In genomic region chr2:101270700-101271259, GRCh38 we compare ENCODE assay signal across 24 cellular contexts. TPM values are rescaled to one million over a fixed set of nuclear protein-coding genes. Genes with fewer than 3 reads are reported as not detected.
DNase-seq lines count a peak whose midpoint lies in the region; ATAC-seq lines count a peak whose summit lies in the region.
"Had no signal": no experiment of that assay in that cellular context is flagged by ENCODE, and none has a peak within 500 bp of the region (broad histone marks: within the 10 kb centered on the region; RNA-seq: fewer than 3 reads in every experiment).

No MANE protein-coding gene starts in this region.

- H3K9me3 Mint-ChIP-seq in T-helper 2 cell treated with Interferon-gamma antibody and Interleukin-4, amounts not matched to agents 5 μg/mL and 100 μg/mL, for 36 hours, result no peaks in the 10 kb centered on the region
- no peaks in the 10 kb centered on the region for H3K9me3 Mint-ChIP-seq in CD4-positive, alpha-beta memory T cell
- H3K9me3 Mint-ChIP-seq in activated T-helper 2 cell treated with anti-CD3 and anti-CD28 coated beads, Interferon-gamma antibody, Interleukin-2, Interleukin-4, amounts not matched to agents 10 μg/mL and 5 μg/mL and 100 μg/mL, durations not matched to agents 14 hours and 24 hours and 36 hours, result no peaks in the 10 kb centered on the region
- H3K9me3 Mint-ChIP-seq in natural killer cell treated with Interleukin-12 subunit alpha and Interleukin-12 subunit beta and Interleukin-15 and Interleukin-18, amount 100 ng/mL, for 72 hours, result no peaks in the 10 kb centered on the region
- H3K9me3 Mint-ChIP-seq: activated naive CD4-positive, alpha-beta T cell treated with anti-CD3 and anti-CD28 coated beads, Interleukin-2, amount 50 U/mL, for 24 hours; CD14-positive monocyte had no signal

- no peak overlapping the region for H3K4me3 Mint-ChIP-seq in T-helper 2 cell treated with Interferon-gamma antibody and Interleukin-4, amounts not matched to agents 5 μg/mL and 100 μg/mL, for 36 hours
- no peak overlapping the region for H3K4me3 Mint-ChIP-seq in CD4-positive, alpha-beta memory T cell
- H3K4me3 Mint-ChIP-seq in activated T-helper 2 cell treated with anti-CD3 and anti-CD28 coated beads, Interferon-gamma antibody, Interleukin-2, Interleukin-4, amounts not matched to agents 10 μg/mL and 5 μg/mL and 100 μg/mL, durations not matched to agents 14 hours and 24 hours and 36 hours (ENCODE audit: low read depth), result no peak overlapping the region
- peak overlapping the region; percentile 17 for H3K4me3 Mint-ChIP-seq in natural killer cell treated with Interleukin-12 subunit alpha and Interleukin-12 subunit beta and Interleukin-15 and Interleukin-18, amount 100 ng/mL, for 72 hours
- H3K4me3 Mint-ChIP-seq: activated naive CD4-positive, alpha-beta T cell treated with anti-CD3 and anti-CD28 coated beads, Interleukin-2, amount 50 U/mL, for 24 hours; CD14-positive monocyte had no signal

- H3K4me1 Mint-ChIP-seq in T-helper 2 cell treated with Interferon-gamma antibody and Interleukin-4, amounts not matched to agents 5 μg/mL and 100 μg/mL, for 36 hours (ENCODE audit: low read depth), result peaks cover 49% of the 10 kb centered on the region
- H3K4me1 Mint-ChIP-seq in CD4-positive, alpha-beta memory T cell, result peaks cover 25 to 34% (median 30%) of the 10 kb centered on the region in 4 donors
- H3K4me1 Mint-ChIP-seq in activated T-helper 2 cell treated with anti-CD3 and anti-CD28 coated beads, Interferon-gamma antibody, Interleukin-2, Interleukin-4, amounts not matched to agents 10 μg/mL and 5 μg/mL and 100 μg/mL, durations not matched to agents 14 hours and 24 hours and 36 hours (ENCODE audit: low read depth), result peaks cover 42% of the 10 kb centered on the region
- peaks cover 25 to 48% of the 10 kb centered on the region in 2 donors for H3K4me1 Mint-ChIP-seq in natural killer cell treated with Interleukin-12 subunit alpha and Interleukin-12 subunit beta and Interleukin-15 and Interleukin-18, amount 100 ng/mL, for 72 hours (ENCODE audit: low read depth in 2 of 2)

- DNase-seq in T-helper 2 cell treated with Interferon-gamma antibody and Interleukin-4, amounts not matched to agents 5 μg/mL and 100 μg/mL, for 36 hours (ENCODE audit: low spot score), result no peak
- no peak for DNase-seq in T-helper 2 cell
- no peak for DNase-seq in CD4-positive, alpha-beta memory T cell
- DNase-seq in activated T-helper 2 cell treated with anti-CD3 and anti-CD28 coated beads, Interferon-gamma antibody, Interleukin-2, Interleukin-4, amounts not matched to agents 10 μg/mL and 5 μg/mL and 100 μg/mL, durations not matched to agents 14 hours and 24 hours and 36 hours (ENCODE audit: low spot score), result no peak
- no peak for DNase-seq in natural killer cell treated with Interleukin-12 subunit alpha and Interleukin-12 subunit beta and Interleukin-15 and Interleukin-18, amount 100 ng/mL, for 72 hours (ENCODE audit: low spot score)
- DNase-seq in T1000 (lab: John Stamatoyannopoulos, UW), result no peak
- DNase-seq: 8988T; activated CD4-positive, CD25-positive, alpha-beta regulatory T cell; aorta; DMS 273 treated with DMSO at 0.1 percent for 48 hours; EL; hypothalamus; mammary epithelial cell; NCI-H1105; NCI-H187 treated with DMSO at 0.1 percent for 48 hours; NCI-H2171; NCI-H510A; psoas muscle; stimulated activated CD4-positive, alpha-beta T cell treated with anti-CD3 and anti-CD28 coated beads, Interleukin-4, amount 100 ng/mL, for 4 hours; upper lobe of right lung had no signal

- H3K4me1 ChIP-seq in CD4-positive, alpha-beta memory T cell (ENCODE audit: insufficient read depth, low read length), result peaks cover 23% of the 10 kb centered on the region
- H3K4me1 ChIP-seq: upper lobe of right lung had no signal

- H3K36me3 Mint-ChIP-seq in T-helper 2 cell treated with Interferon-gamma antibody and Interleukin-4, amounts not matched to agents 5 μg/mL and 100 μg/mL, for 36 hours (ENCODE audit: low read depth), result peaks cover 74% of the 10 kb centered on the region
- H3K36me3 Mint-ChIP-seq in CD4-positive, alpha-beta memory T cell, result peaks cover 49 to 76% of the 10 kb centered on the region in 2 donors
- H3K36me3 Mint-ChIP-seq in activated T-helper 2 cell treated with anti-CD3 and anti-CD28 coated beads, Interferon-gamma antibody, Interleukin-2, Interleukin-4, amounts not matched to agents 10 μg/mL and 5 μg/mL and 100 μg/mL, durations not matched to agents 14 hours and 24 hours and 36 hours (ENCODE audit: low read depth), result peaks cover 78% of the 10 kb centered on the region
- peaks cover 27% of the 10 kb centered on the region for H3K36me3 Mint-ChIP-seq in natural killer cell treated with Interleukin-12 subunit alpha and Interleukin-12 subunit beta and Interleukin-15 and Interleukin-18, amount 100 ng/mL, for 72 hours

- intact Hi-C loops in CD4-positive, alpha-beta memory T cell (cut with micrococcal nuclease), result loop anchor here (5.0 kb wide), 1 partner anchor 37 kb away; the partner anchor contains the start of gene RNF149
- intact Hi-C loops in activated T-helper 2 cell treated with anti-CD3 and anti-CD28 coated beads, Interferon-gamma antibody, Interleukin-2, Interleukin-4, amounts not matched to agents 10 μg/mL and 5 μg/mL and 100 μg/mL, durations not matched to agents 14 hours and 24 hours and 36 hours (cut with micrococcal nuclease), result no loop called here

- no peaks in the 10 kb centered on the region for H3K27me3 Mint-ChIP-seq in T-helper 2 cell treated with Interferon-gamma antibody and Interleukin-4, amounts not matched to agents 5 μg/mL and 100 μg/mL, for 36 hours (ENCODE audit: low read depth)
- H3K27me3 Mint-ChIP-seq in CD4-positive, alpha-beta memory T cell, result no peaks in the 10 kb centered on the region
- no peaks in the 10 kb centered on the region for H3K27me3 Mint-ChIP-seq in activated T-helper 2 cell treated with anti-CD3 and anti-CD28 coated beads, Interferon-gamma antibody, Interleukin-2, Interleukin-4, amounts not matched to agents 10 μg/mL and 5 μg/mL and 100 μg/mL, durations not matched to agents 14 hours and 24 hours and 36 hours (ENCODE audit: low read depth)
- H3K27me3 Mint-ChIP-seq in natural killer cell treated with Interleukin-12 subunit alpha and Interleukin-12 subunit beta and Interleukin-15 and Interleukin-18, amount 100 ng/mL, for 72 hours, result no peaks in the 10 kb centered on the region
- H3K27me3 Mint-ChIP-seq: activated naive CD4-positive, alpha-beta T cell treated with anti-CD3 and anti-CD28 coated beads, Interleukin-2, amount 50 U/mL, for 24 hours had no signal

- H3K27ac ChIP-seq in CD4-positive, alpha-beta memory T cell (ENCODE audit: low read depth, low read length), result no peak overlapping the region
- H3K27ac ChIP-seq: psoas muscle, upper lobe of right lung had no signal

- no peaks in the 10 kb centered on the region for H3K9me3 ChIP-seq in CD4-positive, alpha-beta memory T cell (ENCODE audit: control insufficient read depth in 1 of 2, low read length in 2 of 2)
- H3K9me3 ChIP-seq: psoas muscle, upper lobe of right lung had no signal

- POLR2A ChIA-PET in CD4-positive, alpha-beta memory T cell (lab: Charles Lee; ENCODE audit: partially characterized antibody), result interaction anchor here (0.6 to 2.6 kb wide), 5 partner anchors 11 to 886 kb away, joined by 3 to 8 read pairs (median 6); partner anchors contain the start of gene CNOT11

- no peak for ATAC-seq in natural killer cell treated with Interleukin-12 subunit alpha and Interleukin-12 subunit beta and Interleukin-15 and Interleukin-18, amount 100 ng/mL, for 72 hours
- ATAC-seq in GM18520 (IDR thresholded peaks at IDR 0.05; ENCODE audit: unreplicated experiment) (no peak), HG02981 (IDR thresholded peaks at IDR 0.05; ENCODE audit: unreplicated experiment) (no peak)
- ATAC-seq: psoas muscle, upper lobe of right lung had no signal

- CTCF ChIA-PET in CD4-positive, alpha-beta memory T cell (lab: Charles Lee; ENCODE audit: partially characterized antibody), result interaction anchor here (0.8 to 1.1 kb wide), 3 partner anchors 12 to 31 kb away, joined by 3 read pairs; no protein-coding TSS in a partner anchor

- peak overlapping the region; percentile 62 for H3K27ac Mint-ChIP-seq in T-helper 2 cell treated with Interferon-gamma antibody and Interleukin-4, amounts not matched to agents 5 μg/mL and 100 μg/mL, for 36 hours
- peak overlapping the region in 5 of 7 donors; percentile 26 to 84 (median 73) for H3K27ac Mint-ChIP-seq in CD4-positive, alpha-beta memory T cell
- peak overlapping the region; percentile 28 for H3K27ac Mint-ChIP-seq in activated T-helper 2 cell treated with anti-CD3 and anti-CD28 coated beads, Interferon-gamma antibody, Interleukin-2, Interleukin-4, amounts not matched to agents 10 μg/mL and 5 μg/mL and 100 μg/mL, durations not matched to agents 14 hours and 24 hours and 36 hours
- peak overlapping the region; percentile 41 to 88 for H3K27ac Mint-ChIP-seq in natural killer cell treated with Interleukin-12 subunit alpha and Interleukin-12 subunit beta and Interleukin-15 and Interleukin-18, amount 100 ng/mL, for 72 hours

- peaks cover 77% of the 10 kb centered on the region for H3K36me3 ChIP-seq in CD4-positive, alpha-beta memory T cell (ENCODE audit: insufficient read depth, low read length)

- H3K27me3 ChIP-seq in CD4-positive, alpha-beta memory T cell (ENCODE audit: insufficient read depth, low read length), result no peaks in the 10 kb centered on the region
- H3K27me3 ChIP-seq: upper lobe of right lung had no signal

- H3K4me3 ChIP-seq in CD4-positive, alpha-beta memory T cell (ENCODE audit: low read length in 2 of 2), result no peak overlapping the region
- H3K4me3 ChIP-seq: psoas muscle, upper lobe of right lung had no signal

RNA-seq across cellular contexts. Expression of gene CNOT11, which starts 18.1 kb away (rescaled TPM):
- total RNA-seq in CD4-positive, alpha-beta memory T cell, result 10 to 100 TPM; 53.8 to 56.9 TPM
- polyA plus RNA-seq in CD4-positive, alpha-beta memory T cell, result 10 to 100 TPM; 62.2 to 75.5 TPM
- 64.0 and 77.6 TPM in 2 replicates for total RNA-seq in activated T-helper 2 cell treated with anti-CD3 and anti-CD28 coated beads, Interferon-gamma antibody, Interleukin-2, Interleukin-4, amounts not matched to agents 10 μg/mL and 5 μg/mL and 100 μg/mL, durations not matched to agents 14 hours and 24 hours and 36 hours
- total RNA-seq in natural killer cell treated with Interleukin-12 subunit alpha and Interleukin-12 subunit beta and Interleukin-15 and Interleukin-18, amount 100 ng/mL, for 72 hours, result 10 to 100 TPM; 51.2 to 53.4 TPM

RNA-seq across cellular contexts. Expression of gene RNF149, which starts 37.7 kb away (rescaled TPM):
- total RNA-seq in CD4-positive, alpha-beta memory T cell, result 100 to 1,000 TPM; 138 to 154 TPM
- polyA plus RNA-seq in CD4-positive, alpha-beta memory T cell, result 10 to 100 TPM; 67.6 to 94.6 TPM
- total RNA-seq in activated T-helper 2 cell treated with anti-CD3 and anti-CD28 coated beads, Interferon-gamma antibody, Interleukin-2, Interleukin-4, amounts not matched to agents 10 μg/mL and 5 μg/mL and 100 μg/mL, durations not matched to agents 14 hours and 24 hours and 36 hours, result 50.4 and 54.9 TPM in 2 replicates
- total RNA-seq in natural killer cell treated with Interleukin-12 subunit alpha and Interleukin-12 subunit beta and Interleukin-15 and Interleukin-18, amount 100 ng/mL, for 72 hours, result 100 to 1,000 TPM in 1 of 2 donors, 10 to 100 TPM in 1; 85.6 to 123 TPM
